Comparison of ENCODE assay signal across 8 cellular contexts in genomic region chr11:2092956-2093412, GRCh38. TPM values are rescaled to one million over a fixed set of nuclear protein-coding genes. Genes with fewer than 3 reads are reported as not detected.
A peak's percentile ranks its signal among the peaks of the same experiment; 100 is the strongest.
DNase-seq lines count a peak whose midpoint lies in the region; ATAC-seq, FAIRE-seq and TF ChIP-seq lines count a peak whose summit lies in the region.

No MANE protein-coding gene starts in this region.

- no peaks in the 10 kb centered on the region for H3K27me3 ChIP-seq in HCT116 (ENCODE audit: insufficient read depth, low read length)
- H3K27me3 ChIP-seq in lung (ENCODE audit: control insufficient read depth, insufficient read depth): no peaks in the 10 kb centered on the region
- H3K27me3 ChIP-seq in transverse colon: peaks cover 5% of the 10 kb centered on the region

- H3K36me3 ChIP-seq in HCT116 (ENCODE audit: control insufficient read depth in 1 of 2, insufficient read depth in 2 of 2, low read length in 2 of 2): no peaks in the 10 kb centered on the region
- H3K36me3 ChIP-seq in lung (ENCODE audit: control insufficient read depth in 2 of 2, insufficient read depth in 2 of 2, low read length in 2 of 2): no peaks in the 10 kb centered on the region
- H3K36me3 ChIP-seq in transverse colon: no peaks in the 10 kb centered on the region

- TF ChIP-seq CTCF in HCT116 (IDR thresholded peaks at IDR 0.05 in 2 of 3, conservative IDR thresholded peaks at IDR 0.05 in 1 of 3; ENCODE audit: borderline replicate concordance in 1 of 3, insufficient read depth in 1 of 3, low read depth in 2 of 3, low read length in 2 of 3) (no peak), lung (IDR thresholded peaks at IDR 0.05; ENCODE audit: control extremely low read depth, extremely low read depth) (no peak), transverse colon (IDR thresholded peaks at IDR 0.05) (no peak), GM20000 (IDR thresholded peaks at IDR 0.05; ENCODE audit: extremely low read depth, missing control alignments) (no peak)

- H3K4me3 ChIP-seq in HCT116 (replicated peaks in 1 of 2; ENCODE audit: low read depth in 1 of 2, low read length in 2 of 2) (no peak overlapping the region), lung (no peak overlapping the region), transverse colon (no peak overlapping the region)

- 0 out of 2 replicates have a peak, but pooled peaks have one; percentile 11 for ATAC-seq in HCT116
- no peak for ATAC-seq in lung (ENCODE audit: insufficient read depth, low FRiP score)
- ATAC-seq in HG03571 (IDR thresholded peaks at IDR 0.05; ENCODE audit: unreplicated experiment): no peak
- no peak for ATAC-seq in GM18861 (IDR thresholded peaks at IDR 0.05; ENCODE audit: unreplicated experiment)

- DNase-seq in HCT116 (ENCODE audit: low read depth, low spot score) (no peak), RCC 7860 (ENCODE audit: low spot score) (peak; percentile 69), astrocyte of the hippocampus (ENCODE audit: low read depth, low spot score) (peak; percentile 98), lung (ENCODE audit: low spot score) (peak; percentile 82), transverse colon (peak; percentile 71), GM20000 (ENCODE audit: low spot score) (no peak)

- H3K9me3 ChIP-seq in HCT116 (ENCODE audit: control insufficient read depth in 1 of 2, insufficient read depth in 1 of 2, low read depth in 1 of 2, low read length in 2 of 2) (no peaks in the 10 kb centered on the region), lung (ENCODE audit: control insufficient read depth in 2 of 2, insufficient read depth in 1 of 2, low read length in 1 of 2) (peaks cover 0 to 2% of the 10 kb centered on the region in 2 donors), transverse colon (no peaks in the 10 kb centered on the region)

- no peak overlapping the region for H3K27ac ChIP-seq in HCT116 (ENCODE audit: low read depth, low read length)
- H3K27ac ChIP-seq in lung (ENCODE audit: low read depth in 1 of 2, low read length in 1 of 2): no peak overlapping the region
- H3K27ac ChIP-seq in transverse colon: no peak overlapping the region

- no peak overlapping the region for H2AFZ ChIP-seq in HCT116 (ENCODE audit: low read depth, low read length, poor library complexity, severe bottlenecking)

- no peak for TF ChIP-seq RAD21 in HCT116 (IDR thresholded peaks at IDR 0.05; ENCODE audit: low read depth)

- BruUV-seq in HCT116 (replicated peaks; lab: Mats Ljungman, UMichigan): no TSS peak

- intact Hi-C loops in HCT116 (cut with micrococcal nuclease) (no loop called here), transverse colon (cut with DNase I; ENCODE audit: low total_unique reads) (no loop called here)

- POLR2A ChIA-PET in HCT116 (lab: Charles Lee): no interaction called here

- RAD21 ChIA-PET in HCT116 (lab: Charles Lee; ENCODE audit: low non-redundant PET in 1 of 2, low total read pairs in 2 of 2, uncharacterized antibody in 2 of 2, unreplicated experiment in 2 of 2): no interaction called here

- WGBS in lung, 2 donors: 34% methylated on average over 9 to 10 of the region's 10 CpGs
- WGBS in transverse colon (ENCODE audit: low coverage in 1 of 2), 2 donors: 18% methylated on average over 3 of the region's 10 CpGs; no CpG with 5 or more reads in 1 of the 2 donors

- no peak overlapping the region for H3K9ac ChIP-seq in HCT116 (ENCODE audit: low read length)

- CTCF ChIA-PET in HCT116 (lab: Charles Lee): no interaction called here

- no peak for TF ChIP-seq POLR2A in HCT116 (IDR thresholded peaks at IDR 0.05; ENCODE audit: borderline replicate concordance, extremely low read depth, insufficient read depth, insufficient read length)
- TF ChIP-seq POLR2A in transverse colon (IDR thresholded peaks at IDR 0.05): no peak

- H3K79me2 ChIP-seq in HCT116 (ENCODE audit: insufficient read depth, low read length): no peaks in the 10 kb centered on the region

- FAIRE-seq in RCC 7860 (lab: Jason Lieb, UNC): peak; percentile 57

- no peaks in the 10 kb centered on the region for H3K9me2 ChIP-seq in HCT116 (ENCODE audit: insufficient read depth)

- H4K20me1 ChIP-seq in HCT116 (ENCODE audit: insufficient read depth): no peaks in the 10 kb centered on the region

- no peak for TF ChIP-seq EP300 in transverse colon (IDR thresholded peaks at IDR 0.05; ENCODE audit: low read depth)

- in situ Hi-C loops in transverse colon (cut with MboI; ENCODE audit: low pct_ligation_motif_present in 1 of 4, low pct_unique_long_range_greater_than_20kb in 1 of 4, low sequenced_read_pairs in 3 of 4): no loop called here

- H3K4me1 ChIP-seq in HCT116 (ENCODE audit: control insufficient read depth in 1 of 2, insufficient read depth in 2 of 2, low read length in 2 of 2): peaks cover 4 to 19% of the 10 kb centered on the region in 2 experiments; a peak in 2 of 4 replicates
- no peaks in the 10 kb centered on the region for H3K4me1 ChIP-seq in lung (ENCODE audit: control insufficient read depth in 2 of 2, insufficient read depth in 2 of 2, low read length in 2 of 2)
- peaks cover 0 to 20% (median 8%) of the 10 kb centered on the region in 4 donors for H3K4me1 ChIP-seq in transverse colon

- H3K4me2 ChIP-seq in HCT116 (ENCODE audit: low read length): 0 out of 2 replicates have a peak overlapping the region, but pooled peaks have one; percentile 3

TF ChIP-seq in HCT116, 20 proteins besides CTCF, POLR2A, EP300 and RAD21:
- TF ChIP-seq EGR1 (IDR thresholded peaks at IDR 0.05; ENCODE audit: low read depth) (no peak), ZFX (IDR thresholded peaks at IDR 0.05) (no peak)

RNA-seq across cellular contexts. Expression of gene IGF2, which starts 46.2 kb away (rescaled TPM):
- 17.9 TPM for total RNA-seq in HCT116 (2021; ENCODE audit: unreplicated experiment)
- 12.4 and 15.4 TPM in 2 replicates for polyA plus RNA-seq in HCT116 (2012)
- 10 to 100 TPM; 23.5 to 87.7 TPM for total RNA-seq in lung
- polyA plus RNA-seq in lung: 1 to 10 TPM; 2.9 to 7.8 TPM
- 10 to 100 TPM in 3 of 4 donors, 1 to 10 TPM in 1; 8.2 to 19.8 (median 12.2) TPM for total RNA-seq in transverse colon

Comparison
In these comparisons a context has a peak if more than half of its experiments do, and no peak if none do; other contexts are left out.
1. DNase-seq: peak in RCC 7860 (single experiment), astrocyte of the hippocampus (single experiment), lung (single experiment) and transverse colon (single experiment); none in HCT116 (single experiment) and GM20000 (single experiment).